Comparison of ENCODE assay signal across 9 cellular contexts in genomic region chr12:29066061-29066588, GRCh38.
A peak's percentile ranks its signal among the peaks of the same experiment; 100 is the strongest.
DNase-seq lines count a peak whose midpoint lies in the region; ATAC-seq, FAIRE-seq and TF ChIP-seq lines count a peak whose summit lies in the region.
"Had no signal": no experiment of that assay in that cellular context is flagged by ENCODE, and none has a peak within 500 bp of the region (broad histone marks: within the 10 kb centered on the region; RNA-seq: fewer than 3 reads in every experiment).

No MANE protein-coding gene starts in this region.

- H3K27ac Mint-ChIP-seq in activated CD4-positive, alpha-beta memory T cell treated with anti-CD3 and anti-CD28 coated beads for 36 hours: no peak overlapping the region
- no peak overlapping the region for H3K27ac Mint-ChIP-seq in activated CD4-positive, alpha-beta memory T cell treated with anti-CD3 and anti-CD28 coated beads, Interleukin-2, amount 10 ng/mL, durations not matched to agents 7 days and 5 days
- no peak overlapping the region for H3K27ac Mint-ChIP-seq in nephron progenitor cell

- peak overlapping the region; percentile 16 for H4K91ac ChIP-seq in H1 (replicated peaks; ENCODE audit: insufficient read length, low read length)

- CTCF ChIA-PET in activated CD4-positive, alpha-beta memory T cell treated with anti-CD3 and anti-CD28 coated beads for 36 hours (lab: Charles Lee): interaction anchor here (1.0 kb wide), 1 partner anchor 251 kb away, joined by 3 read pairs; no protein-coding TSS in a partner anchor
- CTCF ChIA-PET in activated CD4-positive, alpha-beta memory T cell treated with anti-CD3 and anti-CD28 coated beads, Interleukin-2, amount 10 ng/mL, durations not matched to agents 7 days and 5 days (lab: Charles Lee): no interaction called here
- CTCF ChIA-PET in H1 (lab: Charles Lee; ENCODE audit: partially characterized antibody): interaction anchor here (1.0 to 1.4 kb wide), 3 partner anchors 10 to 42 kb away, joined by 3 read pairs; no protein-coding TSS in a partner anchor

- TF ChIP-seq CTCF in H1 (IDR thresholded peaks at IDR 0.05; ENCODE audit: control extremely low read depth in 1 of 3, insufficient read depth in 1 of 3, low read depth in 1 of 3, low read length in 3 of 3) (no peak), nephron progenitor cell (IDR thresholded peaks at IDR 0.05) (no peak)

- H3K4ac ChIP-seq in H1 (replicated peaks; ENCODE audit: insufficient read length, low read depth, low read length): peak overlapping the region; percentile 6

- DNase-seq in activated CD4-positive, alpha-beta memory T cell treated with anti-CD3 and anti-CD28 coated beads for 36 hours: peak; percentile 38
- DNase-seq in activated CD4-positive, alpha-beta memory T cell treated with anti-CD3 and anti-CD28 coated beads, Interleukin-2, amount 10 ng/mL, durations not matched to agents 7 days and 5 days: no peak
- DNase-seq in M059J (ENCODE audit: low read depth): peak; percentile 44
- DNase-seq in H1 (ENCODE audit: low read depth in 1 of 2, low spot score in 2 of 2): no peak
- peak; percentile 76 for DNase-seq in skeletal muscle cell (ENCODE audit: low read depth)
- DNase-seq in nephron progenitor cell: no peak
- DNase-seq in NCI-H2227 treated with DMSO at 0.1 percent for 48 hours (lab: John Stamatoyannopoulos, UW): no peak

- H4K20me1 ChIP-seq in H1 (replicated peaks in 1 of 2; ENCODE audit: control insufficient read depth in 1 of 2, insufficient read depth in 2 of 2, low read length in 2 of 2): no peaks in the 10 kb centered on the region

- POLR2A ChIA-PET in activated CD4-positive, alpha-beta memory T cell treated with anti-CD3 and anti-CD28 coated beads for 36 hours (lab: Charles Lee): no interaction called here
- POLR2A ChIA-PET in activated CD4-positive, alpha-beta memory T cell treated with anti-CD3 and anti-CD28 coated beads, Interleukin-2, amount 10 ng/mL, durations not matched to agents 7 days and 5 days (lab: Charles Lee): no interaction called here
- POLR2A ChIA-PET in H1 (lab: Charles Lee; ENCODE audit: partially characterized antibody): no interaction called here

- H3K9me3 Mint-ChIP-seq in activated CD4-positive, alpha-beta memory T cell treated with anti-CD3 and anti-CD28 coated beads for 36 hours: no peaks in the 10 kb centered on the region
- H3K9me3 Mint-ChIP-seq in activated CD4-positive, alpha-beta memory T cell treated with anti-CD3 and anti-CD28 coated beads, Interleukin-2, amount 10 ng/mL, durations not matched to agents 7 days and 5 days: no peaks in the 10 kb centered on the region
- H3K9me3 Mint-ChIP-seq in nephron progenitor cell: no peaks in the 10 kb centered on the region

- TF ChIP-seq EP300 in H1 (IDR thresholded peaks at IDR 0.05; ENCODE audit: borderline replicate concordance in 1 of 2, low read depth in 2 of 2, low read length in 2 of 2): no peak

- no peaks in the 10 kb centered on the region for H3K23me2 ChIP-seq in H1 (ENCODE audit: low read depth, low read length)

- no peak overlapping the region for H3K4me2 ChIP-seq in H1 (ENCODE audit: insufficient read depth in 1 of 2, low read depth in 2 of 2, low read length in 2 of 2)

- TF ChIP-seq POLR2A in H1 (IDR thresholded peaks at IDR 0.05; ENCODE audit: control extremely low read depth in 1 of 2, low read depth in 2 of 2, low read length in 2 of 2): no peak

- H2AK5ac ChIP-seq in H1 (ENCODE audit: low read depth, low read length): no peak overlapping the region

- peaks cover 15% of the 10 kb centered on the region for H3K27me3 Mint-ChIP-seq in activated CD4-positive, alpha-beta memory T cell treated with anti-CD3 and anti-CD28 coated beads for 36 hours
- peaks cover 11% of the 10 kb centered on the region for H3K27me3 Mint-ChIP-seq in activated CD4-positive, alpha-beta memory T cell treated with anti-CD3 and anti-CD28 coated beads, Interleukin-2, amount 10 ng/mL, durations not matched to agents 7 days and 5 days
- H3K27me3 Mint-ChIP-seq in nephron progenitor cell (ENCODE audit: low read depth, poor library complexity): no peaks in the 10 kb centered on the region

- H3K27me3 ChIP-seq in H1 (replicated peaks in 1 of 4; ENCODE audit: control insufficient read depth in 3 of 4, extremely low read depth in 1 of 4, insufficient read depth in 3 of 4, low read length in 3 of 4): no peaks in the 10 kb centered on the region

- H2BK20ac ChIP-seq in H1 (ENCODE audit: low read length): no peak overlapping the region

- H2AFZ ChIP-seq in H1 (ENCODE audit: low read length): no peak overlapping the region

- no peak overlapping the region for H3K18ac ChIP-seq in H1 (ENCODE audit: extremely low read depth, low read length)

- H3K79me2 ChIP-seq in H1 (ENCODE audit: control insufficient read depth in 1 of 2, insufficient read depth in 2 of 2, low read length in 2 of 2): no peaks in the 10 kb centered on the region

- H3K36me3 Mint-ChIP-seq in activated CD4-positive, alpha-beta memory T cell treated with anti-CD3 and anti-CD28 coated beads for 36 hours: no peaks in the 10 kb centered on the region
- no peaks in the 10 kb centered on the region for H3K36me3 Mint-ChIP-seq in activated CD4-positive, alpha-beta memory T cell treated with anti-CD3 and anti-CD28 coated beads, Interleukin-2, amount 10 ng/mL, durations not matched to agents 7 days and 5 days (ENCODE audit: low read depth)
- no peaks in the 10 kb centered on the region for H3K36me3 Mint-ChIP-seq in nephron progenitor cell (ENCODE audit: low read depth)

- no peak for TF ChIP-seq RAD21 in H1 (IDR thresholded peaks at IDR 0.05 in 1 of 2, conservative IDR thresholded peaks at IDR 0.05 in 1 of 2; ENCODE audit: low read depth in 2 of 2, low read length in 2 of 2)

- no peaks in the 10 kb centered on the region for H3K4me1 Mint-ChIP-seq in activated CD4-positive, alpha-beta memory T cell treated with anti-CD3 and anti-CD28 coated beads for 36 hours (ENCODE audit: low read depth)
- H3K4me1 Mint-ChIP-seq in activated CD4-positive, alpha-beta memory T cell treated with anti-CD3 and anti-CD28 coated beads, Interleukin-2, amount 10 ng/mL, durations not matched to agents 7 days and 5 days: peaks cover 1% of the 10 kb centered on the region
- H3K4me1 Mint-ChIP-seq in nephron progenitor cell: no peaks in the 10 kb centered on the region

- WGBS in H1 (ENCODE audit: extremely low coverage in 1 of 2, insufficient coverage in 1 of 2, insufficient read length in 1 of 2, insufficient replicate concordance in 2 of 2, low coverage in 1 of 2, low lambda C conversion rate in 2 of 2, missing lambda C conversion rate in 1 of 2), 2 experiments: 88% methylated on average over 1 of the region's 1 CpG; no CpG with 5 or more reads in 1 of the 2 experiments

- H3K56ac ChIP-seq in H1 (replicated peaks; ENCODE audit: insufficient read length, low read depth, low read length): no peak overlapping the region

- H3K36me3 ChIP-seq in H1 (ENCODE audit: control insufficient read depth in 2 of 4, insufficient read depth in 4 of 4, low read length in 3 of 4): no peaks in the 10 kb centered on the region
- H3K36me3 ChIP-seq: thoracic aorta had no signal

- H3K9me3 ChIP-seq in H1 (ENCODE audit: insufficient read depth in 2 of 2, low read depth in 1 of 2, low read length in 1 of 2): peaks cover 0 to 3% of the 10 kb centered on the region in 2 experiments; a peak in 1 of 4 replicates
- H3K9me3 ChIP-seq: thoracic aorta had no signal

- H4K5ac ChIP-seq in H1 (ENCODE audit: insufficient read length, low read depth, low read length): no peak overlapping the region

- H3K14ac ChIP-seq in H1 (ENCODE audit: insufficient read length): no peak overlapping the region

- no peak overlapping the region for H2BK120ac ChIP-seq in H1 (replicated peaks; ENCODE audit: low read depth, low read length)

- no peak overlapping the region for H2BK15ac ChIP-seq in H1 (ENCODE audit: low read length)

- intact Hi-C loops in activated CD4-positive, alpha-beta memory T cell treated with anti-CD3 and anti-CD28 coated beads for 36 hours (cut with micrococcal nuclease): no loop called here

- H3K4me3 ChIP-seq in H1 (ENCODE audit: extremely low read depth in 1 of 4, insufficient read depth in 2 of 4, low read depth in 3 of 4, low read length in 4 of 4) (no peak overlapping the region), skeletal muscle cell (ENCODE audit: low read depth, low read length) (no peak overlapping the region)
- H3K4me3 ChIP-seq: thoracic aorta had no signal

- no peak overlapping the region for H4K8ac ChIP-seq in H1 (ENCODE audit: extremely low read depth, insufficient read depth, low read length)

- no peak overlapping the region; the same call in 1 of the 2 replicates for H2BK12ac ChIP-seq in H1 (ENCODE audit: low read depth, low read length)

- H3K4me3 Mint-ChIP-seq in activated CD4-positive, alpha-beta memory T cell treated with anti-CD3 and anti-CD28 coated beads for 36 hours: no peak overlapping the region
- H3K4me3 Mint-ChIP-seq in activated CD4-positive, alpha-beta memory T cell treated with anti-CD3 and anti-CD28 coated beads, Interleukin-2, amount 10 ng/mL, durations not matched to agents 7 days and 5 days: no peak overlapping the region
- H3K4me3 Mint-ChIP-seq in nephron progenitor cell: no peak overlapping the region

- ATAC-seq in HG02588 (IDR thresholded peaks at IDR 0.05; ENCODE audit: unreplicated experiment): no peak

- H3K9ac ChIP-seq in H1 (replicated peaks in 1 of 4; ENCODE audit: extremely low read depth in 1 of 4, low read depth in 3 of 4, low read length in 3 of 4): no peak overlapping the region

- no peak overlapping the region for H3K23ac ChIP-seq in H1 (ENCODE audit: insufficient read length)

- H3K4me1 ChIP-seq in H1 (replicated peaks in 1 of 4; ENCODE audit: control insufficient read depth in 3 of 4, insufficient read depth in 4 of 4, low read length in 3 of 4): peaks cover 0 to 9% (median 8%) of the 10 kb centered on the region in 4 experiments; a peak in 4 of 7 replicates

- H3K27ac ChIP-seq in H1 (ENCODE audit: low read depth, low read length): no peak overlapping the region
- H3K27ac ChIP-seq: thoracic aorta had no signal

- H2BK5ac ChIP-seq in H1 (ENCODE audit: low read depth, low read length): no peak overlapping the region

- no peak for FAIRE-seq in H1 (lab: Jason Lieb, UNC)

- no peaks in the 10 kb centered on the region for H3K79me1 ChIP-seq in H1 (ENCODE audit: low read depth, low read length)

TF ChIP-seq in H1, 55 proteins besides CTCF, POLR2A, EP300 and RAD21 (continues in another document):
- no peak for TF ChIP-seq CHD2 (IDR thresholded peaks at IDR 0.05; ENCODE audit: low read length)
- no peak for TF ChIP-seq CREB1 (IDR thresholded peaks at IDR 0.05)
- no peak for TF ChIP-seq HDAC6 (IDR thresholded peaks at IDR 0.05; ENCODE audit: low read depth, low read length)
- no peak for TF ChIP-seq EZH2 (IDR thresholded peaks at IDR 0.05; ENCODE audit: low read depth, low read length, severe bottlenecking)
- TF ChIP-seq TAF7 (optimal IDR thresholded peaks at IDR 0.05; ENCODE audit: borderline replicate concordance, low read depth, low read length): no peak
- TF ChIP-seq SIX5 (IDR thresholded peaks at IDR 0.05; ENCODE audit: low read depth, low read length): no peak
- TF ChIP-seq CTBP2 (IDR thresholded peaks at IDR 0.05; ENCODE audit: borderline replicate concordance, insufficient read depth, insufficient read length, low read length): no peak
- no peak for TF ChIP-seq KDM4A (IDR thresholded peaks at IDR 0.05; ENCODE audit: low read depth, low read length, severe bottlenecking)

Comparison
In these comparisons a context has a peak if more than half of its experiments do, and no peak if none do; other contexts are left out.
1. DNase-seq: peak in activated CD4-positive, alpha-beta memory T cell treated with anti-CD3 and anti-CD28 coated beads for 36 hours (single experiment), M059J (single experiment) and skeletal muscle cell (single experiment); none in activated CD4-positive, alpha-beta memory T cell treated with anti-CD3 and anti-CD28 coated beads, Interleukin-2, amount 10 ng/mL, durations not matched to agents 7 days and 5 days (single experiment), H1 (0 of 2), nephron progenitor cell (single experiment) and NCI-H2227 treated with DMSO at 0.1 percent for 48 hours (single experiment).